1 cellular context compared by ENCODE assay signal in the genomic region with DNA sequence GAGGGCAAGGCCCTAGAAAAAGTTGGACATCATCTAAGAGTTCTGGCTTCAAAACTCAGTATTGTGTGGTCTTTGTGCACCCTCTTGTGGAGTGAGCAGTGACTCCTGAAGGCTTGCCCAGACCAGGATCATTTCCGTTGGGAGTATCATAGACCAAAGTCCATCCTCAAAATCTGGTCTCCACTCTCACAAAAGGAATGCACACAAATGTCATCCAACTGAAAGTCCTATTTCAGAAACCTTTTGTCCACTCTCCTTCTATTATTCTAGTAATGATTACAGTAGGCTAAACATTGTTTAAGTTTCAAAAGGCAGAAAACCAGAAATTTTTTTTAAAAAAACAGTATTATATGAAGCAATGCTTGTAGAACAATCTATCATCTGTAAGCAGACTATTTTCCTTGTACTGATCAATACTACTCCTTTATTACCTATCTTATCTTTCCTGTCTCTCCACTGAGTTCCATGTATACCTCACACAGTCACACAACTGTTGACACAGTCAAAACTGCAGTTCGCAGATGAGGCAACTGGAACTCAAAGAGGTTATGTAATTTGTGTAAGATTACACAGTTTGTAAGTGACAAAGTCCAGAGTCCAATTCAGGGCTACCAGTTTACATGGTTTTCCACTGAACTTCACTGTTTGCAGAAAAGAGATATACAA.
TF ChIP-seq lines count a peak whose summit lies in the region.

No MANE protein-coding gene starts in this region.

TF ChIP-seq in HepG2, 621 proteins besides CTCF, POLR2A, EP300 and RAD21 (continued from another document and continues in another):
- TF ChIP-seq, protein P1, sequence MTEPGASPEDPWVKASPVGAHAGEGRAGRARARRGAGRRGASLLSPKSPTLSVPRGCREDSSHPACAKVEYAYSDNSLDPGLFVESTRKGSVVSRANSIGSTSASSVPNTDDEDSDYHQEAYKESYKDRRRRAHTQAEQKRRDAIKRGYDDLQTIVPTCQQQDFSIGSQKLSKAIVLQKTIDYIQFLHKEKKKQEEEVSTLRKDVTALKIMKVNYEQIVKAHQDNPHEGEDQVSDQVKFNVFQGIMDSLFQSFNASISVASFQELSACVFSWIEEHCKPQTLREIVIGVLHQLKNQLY (CRISPR knock-in tag; IDR thresholded peaks at IDR 0.05) = peak; percentile 82; the same call in 1 of the 2 replicates
- TF ChIP-seq GATAD1 (CRISPR knock-in tag; IDR thresholded peaks at IDR 0.05) (peak; percentile 68), ZNF552 (CRISPR knock-in tag; IDR thresholded peaks at IDR 0.05; ENCODE audit: borderline replicate concordance) (no peak), MEIS1 (CRISPR knock-in tag; IDR thresholded peaks at IDR 0.05; ENCODE audit: borderline replicate concordance) (no peak), MZF1 (CRISPR knock-in tag; IDR thresholded peaks at IDR 0.05; ENCODE audit: borderline replicate concordance) (no peak), ZNF780A (CRISPR knock-in tag; IDR thresholded peaks at IDR 0.05) (0 out of 2 replicates have a peak, but pooled peaks have one; percentile 65), HDAC2 (CRISPR knock-in tag; IDR thresholded peaks at IDR 0.05) (peak; percentile 95), ZMYM2 (CRISPR knock-in tag; IDR thresholded peaks at IDR 0.05) (peak; percentile 90), MED1 (CRISPR knock-in tag; IDR thresholded peaks at IDR 0.05) (peak; percentile 91), ZNF678 (CRISPR knock-in tag; IDR thresholded peaks at IDR 0.05) (no peak), SAP130 (CRISPR knock-in tag; IDR thresholded peaks at IDR 0.05; ENCODE audit: low read depth) (peak; percentile 82), BCL6 (CRISPR knock-in tag; IDR thresholded peaks at IDR 0.05) (peak; percentile 89), MEF2D (CRISPR knock-in tag; IDR thresholded peaks at IDR 0.05) (peak; percentile 85), YEATS2 (CRISPR knock-in tag; IDR thresholded peaks at IDR 0.05; ENCODE audit: borderline replicate concordance) (0 out of 2 replicates have a peak, but pooled peaks have one; percentile 17), IKZF4 (CRISPR knock-in tag; IDR thresholded peaks at IDR 0.05; ENCODE audit: borderline replicate concordance, low read depth, not compliant biosample characterization) (no peak), AKAP8 (CRISPR knock-in tag; IDR thresholded peaks at IDR 0.05) (peak; percentile 32; the same call in 1 of the 2 replicates), MIER2 (CRISPR knock-in tag; IDR thresholded peaks at IDR 0.05) (peak; percentile 82), HMG20A (CRISPR knock-in tag; IDR thresholded peaks at IDR 0.05; ENCODE audit: borderline replicate concordance) (peak; percentile 92), FOXP1 (IDR thresholded peaks at IDR 0.05) (peak; percentile 63; the same call in 1 of the 2 replicates), FOXP1 (CRISPR knock-in tag; IDR thresholded peaks at IDR 0.05) (peak; percentile 93), ZFY (CRISPR knock-in tag; IDR thresholded peaks at IDR 0.05) (peak; percentile 38), SOX6 (IDR thresholded peaks at IDR 0.05) (no peak), SOX6 (CRISPR knock-in tag; IDR thresholded peaks at IDR 0.05) (peak; percentile 96), THYN1 (CRISPR knock-in tag; IDR thresholded peaks at IDR 0.05; ENCODE audit: borderline replicate concordance, low read depth) (no peak), TCF7 (IDR thresholded peaks at IDR 0.05; ENCODE audit: low read depth) (peak; percentile 67), ARNT2 (CRISPR knock-in tag; IDR thresholded peaks at IDR 0.05; ENCODE audit: low read depth) (0 out of 2 replicates have a peak, but pooled peaks have one; percentile 40), MEIS2 (CRISPR knock-in tag; IDR thresholded peaks at IDR 0.05) (no peak), ELF3 (CRISPR knock-in tag; IDR thresholded peaks at IDR 0.05) (peak; percentile 54; the same call in 1 of the 2 replicates), ZFX (CRISPR knock-in tag; IDR thresholded peaks at IDR 0.05; ENCODE audit: low read depth) (peak; percentile 63), ZC3H13 (CRISPR knock-in tag; IDR thresholded peaks at IDR 0.05) (0 out of 2 replicates have a peak, but pooled peaks have one; percentile 44), REL (CRISPR knock-in tag; conservative IDR thresholded peaks at IDR 0.05) (no peak), TRIM24 (CRISPR knock-in tag; IDR thresholded peaks at IDR 0.05) (peak; percentile 99), SOX5 (CRISPR knock-in tag; IDR thresholded peaks at IDR 0.05; ENCODE audit: borderline replicate concordance) (peak; percentile 85; the same call in 1 of the 2 replicates), HNF4G (IDR thresholded peaks at IDR 0.05; ENCODE audit: borderline replicate concordance, low read depth, low read length) (peak; percentile 99), HNF4G (CRISPR knock-in tag; IDR thresholded peaks at IDR 0.05; ENCODE audit: borderline replicate concordance, low read depth) (peak; percentile 98), ZSCAN20 (CRISPR knock-in tag; IDR thresholded peaks at IDR 0.05; ENCODE audit: borderline replicate concordance) (no peak), RXRA (CRISPR knock-in tag; IDR thresholded peaks at IDR 0.05) (peak; percentile 41; the same call in 1 of the 2 replicates), SNRNP70 (IDR thresholded peaks at IDR 0.05; ENCODE audit: low read depth, low read length) (no peak), PHF5A (CRISPR knock-in tag; IDR thresholded peaks at IDR 0.05; ENCODE audit: low read depth, unreplicated experiment) (peak; percentile 46), ATM (IDR thresholded peaks at IDR 0.05; ENCODE audit: borderline replicate concordance) (no peak), FOSL2 (CRISPR knock-in tag; IDR thresholded peaks at IDR 0.05) (peak; percentile 84), TP53 (CRISPR knock-in tag; conservative IDR thresholded peaks at IDR 0.05) (0 out of 2 replicates have a peak, but pooled peaks have one; percentile 46)
- TF ChIP-seq, protein P2, sequence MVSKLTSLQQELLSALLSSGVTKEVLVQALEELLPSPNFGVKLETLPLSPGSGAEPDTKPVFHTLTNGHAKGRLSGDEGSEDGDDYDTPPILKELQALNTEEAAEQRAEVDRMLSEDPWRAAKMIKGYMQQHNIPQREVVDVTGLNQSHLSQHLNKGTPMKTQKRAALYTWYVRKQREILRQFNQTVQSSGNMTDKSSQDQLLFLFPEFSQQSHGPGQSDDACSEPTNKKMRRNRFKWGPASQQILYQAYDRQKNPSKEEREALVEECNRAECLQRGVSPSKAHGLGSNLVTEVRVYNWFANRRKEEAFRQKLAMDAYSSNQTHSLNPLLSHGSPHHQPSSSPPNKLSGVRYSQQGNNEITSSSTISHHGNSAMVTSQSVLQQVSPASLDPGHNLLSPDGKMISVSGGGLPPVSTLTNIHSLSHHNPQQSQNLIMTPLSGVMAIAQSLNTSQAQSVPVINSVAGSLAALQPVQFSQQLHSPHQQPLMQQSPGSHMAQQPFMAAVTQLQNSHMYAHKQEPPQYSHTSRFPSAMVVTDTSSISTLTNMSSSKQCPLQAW (CRISPR knock-in tag; IDR thresholded peaks at IDR 0.05) = 0 out of 2 replicates have a peak, but pooled peaks have one; percentile 1
- TF ChIP-seq, protein P3, sequence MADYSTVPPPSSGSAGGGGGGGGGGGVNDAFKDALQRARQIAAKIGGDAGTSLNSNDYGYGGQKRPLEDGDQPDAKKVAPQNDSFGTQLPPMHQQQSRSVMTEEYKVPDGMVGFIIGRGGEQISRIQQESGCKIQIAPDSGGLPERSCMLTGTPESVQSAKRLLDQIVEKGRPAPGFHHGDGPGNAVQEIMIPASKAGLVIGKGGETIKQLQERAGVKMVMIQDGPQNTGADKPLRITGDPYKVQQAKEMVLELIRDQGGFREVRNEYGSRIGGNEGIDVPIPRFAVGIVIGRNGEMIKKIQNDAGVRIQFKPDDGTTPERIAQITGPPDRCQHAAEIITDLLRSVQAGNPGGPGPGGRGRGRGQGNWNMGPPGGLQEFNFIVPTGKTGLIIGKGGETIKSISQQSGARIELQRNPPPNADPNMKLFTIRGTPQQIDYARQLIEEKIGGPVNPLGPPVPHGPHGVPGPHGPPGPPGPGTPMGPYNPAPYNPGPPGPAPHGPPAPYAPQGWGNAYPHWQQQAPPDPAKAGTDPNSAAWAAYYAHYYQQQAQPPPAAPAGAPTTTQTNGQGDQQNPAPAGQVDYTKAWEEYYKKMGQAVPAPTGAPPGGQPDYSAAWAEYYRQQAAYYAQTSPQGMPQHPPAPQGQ (CRISPR knock-in tag; IDR thresholded peaks at IDR 0.05; ENCODE audit: borderline replicate concordance) = no peak
- TF ChIP-seq, protein P4, sequence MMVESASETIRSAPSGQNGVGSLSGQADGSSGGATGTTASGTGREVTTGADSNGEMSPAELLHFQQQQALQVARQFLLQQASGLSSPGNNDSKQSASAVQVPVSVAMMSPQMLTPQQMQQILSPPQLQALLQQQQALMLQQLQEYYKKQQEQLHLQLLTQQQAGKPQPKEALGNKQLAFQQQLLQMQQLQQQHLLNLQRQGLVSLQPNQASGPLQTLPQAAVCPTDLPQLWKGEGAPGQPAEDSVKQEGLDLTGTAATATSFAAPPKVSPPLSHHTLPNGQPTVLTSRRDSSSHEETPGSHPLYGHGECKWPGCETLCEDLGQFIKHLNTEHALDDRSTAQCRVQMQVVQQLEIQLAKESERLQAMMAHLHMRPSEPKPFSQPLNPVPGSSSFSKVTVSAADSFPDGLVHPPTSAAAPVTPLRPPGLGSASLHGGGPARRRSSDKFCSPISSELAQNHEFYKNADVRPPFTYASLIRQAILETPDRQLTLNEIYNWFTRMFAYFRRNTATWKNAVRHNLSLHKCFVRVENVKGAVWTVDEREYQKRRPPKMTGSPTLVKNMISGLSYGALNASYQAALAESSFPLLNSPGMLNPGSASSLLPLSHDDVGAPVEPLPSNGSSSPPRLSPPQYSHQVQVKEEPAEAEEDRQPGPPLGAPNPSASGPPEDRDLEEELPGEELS (CRISPR knock-in tag; IDR thresholded peaks at IDR 0.05) = peak; percentile 95
- TF ChIP-seq, protein P5, sequence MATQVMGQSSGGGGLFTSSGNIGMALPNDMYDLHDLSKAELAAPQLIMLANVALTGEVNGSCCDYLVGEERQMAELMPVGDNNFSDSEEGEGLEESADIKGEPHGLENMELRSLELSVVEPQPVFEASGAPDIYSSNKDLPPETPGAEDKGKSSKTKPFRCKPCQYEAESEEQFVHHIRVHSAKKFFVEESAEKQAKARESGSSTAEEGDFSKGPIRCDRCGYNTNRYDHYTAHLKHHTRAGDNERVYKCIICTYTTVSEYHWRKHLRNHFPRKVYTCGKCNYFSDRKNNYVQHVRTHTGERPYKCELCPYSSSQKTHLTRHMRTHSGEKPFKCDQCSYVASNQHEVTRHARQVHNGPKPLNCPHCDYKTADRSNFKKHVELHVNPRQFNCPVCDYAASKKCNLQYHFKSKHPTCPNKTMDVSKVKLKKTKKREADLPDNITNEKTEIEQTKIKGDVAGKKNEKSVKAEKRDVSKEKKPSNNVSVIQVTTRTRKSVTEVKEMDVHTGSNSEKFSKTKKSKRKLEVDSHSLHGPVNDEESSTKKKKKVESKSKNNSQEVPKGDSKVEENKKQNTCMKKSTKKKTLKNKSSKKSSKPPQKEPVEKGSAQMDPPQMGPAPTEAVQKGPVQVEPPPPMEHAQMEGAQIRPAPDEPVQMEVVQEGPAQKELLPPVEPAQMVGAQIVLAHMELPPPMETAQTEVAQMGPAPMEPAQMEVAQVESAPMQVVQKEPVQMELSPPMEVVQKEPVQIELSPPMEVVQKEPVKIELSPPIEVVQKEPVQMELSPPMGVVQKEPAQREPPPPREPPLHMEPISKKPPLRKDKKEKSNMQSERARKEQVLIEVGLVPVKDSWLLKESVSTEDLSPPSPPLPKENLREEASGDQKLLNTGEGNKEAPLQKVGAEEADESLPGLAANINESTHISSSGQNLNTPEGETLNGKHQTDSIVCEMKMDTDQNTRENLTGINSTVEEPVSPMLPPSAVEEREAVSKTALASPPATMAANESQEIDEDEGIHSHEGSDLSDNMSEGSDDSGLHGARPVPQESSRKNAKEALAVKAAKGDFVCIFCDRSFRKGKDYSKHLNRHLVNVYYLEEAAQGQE (IDR thresholded peaks at IDR 0.05; ENCODE audit: borderline replicate concordance in 1 of 2, low read depth in 1 of 2, low read length in 2 of 2) = no peak
- TF ChIP-seq, protein P6, sequence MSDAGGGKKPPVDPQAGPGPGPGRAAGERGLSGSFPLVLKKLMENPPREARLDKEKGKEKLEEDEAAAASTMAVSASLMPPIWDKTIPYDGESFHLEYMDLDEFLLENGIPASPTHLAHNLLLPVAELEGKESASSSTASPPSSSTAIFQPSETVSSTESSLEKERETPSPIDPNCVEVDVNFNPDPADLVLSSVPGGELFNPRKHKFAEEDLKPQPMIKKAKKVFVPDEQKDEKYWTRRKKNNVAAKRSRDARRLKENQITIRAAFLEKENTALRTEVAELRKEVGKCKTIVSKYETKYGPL (CRISPR knock-in tag; IDR thresholded peaks at IDR 0.05) = peak; percentile 98
- TF ChIP-seq, protein P7, sequence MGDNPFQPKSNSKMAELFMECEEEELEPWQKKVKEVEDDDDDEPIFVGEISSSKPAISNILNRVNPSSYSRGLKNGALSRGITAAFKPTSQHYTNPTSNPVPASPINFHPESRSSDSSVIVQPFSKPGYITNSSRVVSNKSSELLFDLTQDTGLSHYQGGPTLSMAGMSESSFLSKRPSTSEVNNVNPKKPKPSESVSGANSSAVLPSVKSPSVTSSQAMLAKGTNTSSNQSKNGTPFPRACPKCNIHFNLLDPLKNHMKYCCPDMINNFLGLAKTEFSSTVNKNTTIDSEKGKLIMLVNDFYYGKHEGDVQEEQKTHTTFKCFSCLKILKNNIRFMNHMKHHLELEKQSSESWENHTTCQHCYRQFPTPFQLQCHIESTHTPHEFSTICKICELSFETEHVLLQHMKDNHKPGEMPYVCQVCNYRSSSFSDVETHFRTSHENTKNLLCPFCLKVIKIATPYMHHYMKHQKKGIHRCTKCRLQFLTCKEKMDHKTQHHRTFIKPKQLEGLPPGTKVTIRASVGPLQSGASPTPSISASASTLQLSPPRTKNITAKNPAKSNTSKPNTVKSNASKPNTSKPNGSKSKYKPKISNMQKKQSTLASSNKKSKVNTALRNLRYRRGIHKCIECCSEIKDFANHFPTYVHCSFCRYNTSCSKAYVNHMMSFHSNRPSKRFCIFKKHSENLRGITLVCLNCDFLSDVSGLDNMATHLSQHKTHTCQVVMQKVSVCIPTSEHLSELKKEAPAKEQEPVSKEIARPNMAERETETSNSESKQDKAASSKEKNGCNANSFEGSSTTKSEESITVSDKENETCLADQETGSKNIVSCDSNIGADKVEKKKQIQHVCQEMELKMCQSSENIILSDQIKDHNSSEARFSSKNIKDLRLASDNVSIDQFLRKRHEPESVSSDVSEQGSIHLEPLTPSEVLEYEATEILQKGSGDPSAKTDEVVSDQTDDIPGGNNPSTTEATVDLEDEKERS (CRISPR knock-in tag; IDR thresholded peaks at IDR 0.05) = peak; percentile 95
- TF ChIP-seq, protein P8, sequence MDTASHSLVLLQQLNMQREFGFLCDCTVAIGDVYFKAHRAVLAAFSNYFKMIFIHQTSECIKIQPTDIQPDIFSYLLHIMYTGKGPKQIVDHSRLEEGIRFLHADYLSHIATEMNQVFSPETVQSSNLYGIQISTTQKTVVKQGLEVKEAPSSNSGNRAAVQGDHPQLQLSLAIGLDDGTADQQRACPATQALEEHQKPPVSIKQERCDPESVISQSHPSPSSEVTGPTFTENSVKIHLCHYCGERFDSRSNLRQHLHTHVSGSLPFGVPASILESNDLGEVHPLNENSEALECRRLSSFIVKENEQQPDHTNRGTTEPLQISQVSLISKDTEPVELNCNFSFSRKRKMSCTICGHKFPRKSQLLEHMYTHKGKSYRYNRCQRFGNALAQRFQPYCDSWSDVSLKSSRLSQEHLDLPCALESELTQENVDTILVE (CRISPR knock-in tag; IDR thresholded peaks at IDR 0.05) = peak; percentile 94
- TF ChIP-seq, protein P9, sequence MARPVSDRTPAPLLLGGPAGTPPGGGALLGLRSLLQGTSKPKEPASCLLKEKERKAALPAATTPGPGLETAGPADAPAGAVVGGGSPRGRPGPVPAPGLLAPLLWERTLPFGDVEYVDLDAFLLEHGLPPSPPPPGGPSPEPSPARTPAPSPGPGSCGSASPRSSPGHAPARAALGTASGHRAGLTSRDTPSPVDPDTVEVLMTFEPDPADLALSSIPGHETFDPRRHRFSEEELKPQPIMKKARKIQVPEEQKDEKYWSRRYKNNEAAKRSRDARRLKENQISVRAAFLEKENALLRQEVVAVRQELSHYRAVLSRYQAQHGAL (CRISPR knock-in tag; IDR thresholded peaks at IDR 0.05; ENCODE audit: not compliant biosample characterization) = peak; percentile 75
